8 cellular contexts compared by ENCODE assay signal in genomic region chr5:17228833-17229291, GRCh38. TPM values are rescaled to one million over a fixed set of nuclear protein-coding genes. Genes with fewer than 3 reads are reported as not detected.
DNase-seq lines count a peak whose midpoint lies in the region; ATAC-seq, FAIRE-seq and TF ChIP-seq lines count a peak whose summit lies in the region.

No MANE protein-coding gene starts in this region.

- POLR2A ChIA-PET in HepG2 (lab: Yijun Ruan, JAX), result no interaction called here

- ATAC-seq in GM21529 (IDR thresholded peaks at IDR 0.05; ENCODE audit: unreplicated experiment) (peak; percentile 60), HepG2 (no peak)

- peak; percentile 64 for DNase-seq in HPDE6-E6E7 (ENCODE audit: extremely low spot score)
- DNase-seq in fibroblast of villous mesenchyme (ENCODE audit: low read depth), result peak; percentile 57
- no peak for DNase-seq in HepG2 (ENCODE audit: low spot score)
- DNase-seq in posterior cingulate gyrus, result no peak
- DNase-seq in amniotic stem cell (lab: John Stamatoyannopoulos, UW), result no peak
- DNase-seq in C1 segment of cervical spinal cord (lab: John Stamatoyannopoulos, UW), result no peak

- TF ChIP-seq EP300 in HepG2 (IDR thresholded peaks at IDR 0.05; ENCODE audit: low read depth in 2 of 2, low read length in 2 of 2) (no peak), HepG2 (CRISPR knock-in tag; IDR thresholded peaks at IDR 0.05; ENCODE audit: borderline replicate concordance) (no peak)

- no peaks in the 10 kb centered on the region for H4K20me1 ChIP-seq in HepG2 (ENCODE audit: insufficient read depth, low read length)

- no peak overlapping the region for H3K27ac ChIP-seq in HepG2 (ENCODE audit: extremely low read length, insufficient read depth, low read length)

- H3K4me3 ChIP-seq in GM08714 (ENCODE audit: low read length), result peak overlapping the region; percentile 26; the same call in 1 of the 2 replicates
- H3K4me3 ChIP-seq in fibroblast of villous mesenchyme (ENCODE audit: low read depth, low read length), result no peak overlapping the region
- H3K4me3 ChIP-seq in HepG2 (replicated peaks in 1 of 3; ENCODE audit: insufficient read depth in 1 of 3, low read depth in 2 of 3, low read length in 3 of 3), result no peak overlapping the region

- TF ChIP-seq POLR2A in HepG2 (IDR thresholded peaks at IDR 0.05; ENCODE audit: insufficient read depth in 1 of 2, low read depth in 2 of 2, low read length in 2 of 2), result no peak

- H3K36me3 ChIP-seq in HepG2 (replicated peaks in 1 of 2; ENCODE audit: control insufficient read depth in 1 of 2, insufficient read depth in 2 of 2, low read length in 2 of 2), result no peaks in the 10 kb centered on the region

- 0% methylated on average over 2 of the region's 2 CpGs for WGBS in HepG2 (ENCODE audit: low lambda C conversion rate)

- H2AFZ ChIP-seq in HepG2 (ENCODE audit: low read length), result no peak overlapping the region

- no peaks in the 10 kb centered on the region for H3K4me1 ChIP-seq in HepG2 (ENCODE audit: insufficient read depth, low read length)

- FAIRE-seq in HepG2 (lab: Jason Lieb, UNC), result no peak

- TF ChIP-seq CTCF in fibroblast of villous mesenchyme (IDR thresholded peaks at IDR 0.05; ENCODE audit: insufficient read depth, low read depth, low read length), result no peak
- TF ChIP-seq CTCF in HepG2 (CRISPR knock-in tag; IDR thresholded peaks at IDR 0.05), result no peak

- no peaks in the 10 kb centered on the region for H3K79me2 ChIP-seq in HepG2 (ENCODE audit: insufficient read depth, low read length)

- CTCF ChIA-PET in HepG2 (lab: Yijun Ruan, JAX; ENCODE audit: low intra/inter-chr PET ratio, low total read pairs), result no interaction called here

- in situ Hi-C loops in HepG2 (cut with HindIII; ENCODE audit: extremely low pct_ligation_motif_present, low pct_unique_long_range_greater_than_20kb), result no loop called here

- intact Hi-C loops in HepG2 (cut with micrococcal nuclease; ENCODE audit: unreplicated experiment) (no loop called here), posterior cingulate gyrus (cut with DNase I) (loop anchor here (10.0 kb wide), 1 partner anchor 176 kb away; no protein-coding TSS in a partner anchor)

- peaks cover 0 to 3% of the 10 kb centered on the region in 2 experiments; a peak in 1 of 5 replicates for H3K27me3 ChIP-seq in HepG2 (ENCODE audit: control insufficient read depth in 1 of 2, insufficient read depth in 2 of 2, low read length in 2 of 2)

- TF ChIP-seq RAD21 in HepG2 (CRISPR knock-in tag; IDR thresholded peaks at IDR 0.05), result no peak

- H3K9me3 ChIP-seq in HepG2 (ENCODE audit: low read length), result no peaks in the 10 kb centered on the region

- H3K9ac ChIP-seq in HepG2 (ENCODE audit: insufficient read depth, low read depth, low read length), result no peak overlapping the region

- BruUV-seq in HepG2 (replicated peaks; lab: Mats Ljungman, UMichigan), result no TSS peak

- H3K4me2 ChIP-seq in HepG2 (ENCODE audit: low read depth, low read length), result no peak overlapping the region

TF ChIP-seq in HepG2, 621 proteins besides CTCF, POLR2A, EP300 and RAD21:
- no peak for TF ChIP-seq SIN3B (IDR thresholded peaks at IDR 0.05; ENCODE audit: low read length)
- TF ChIP-seq TBX2 (CRISPR knock-in tag; IDR thresholded peaks at IDR 0.05; ENCODE audit: borderline replicate concordance), result no peak
- TF ChIP-seq SMAD9 (CRISPR knock-in tag; IDR thresholded peaks at IDR 0.05), result no peak
- TF ChIP-seq MIXL1 (CRISPR knock-in tag; IDR thresholded peaks at IDR 0.05), result no peak
- TF ChIP-seq MED13 (CRISPR knock-in tag; IDR thresholded peaks at IDR 0.05), result no peak
- TF ChIP-seq FOXC1 (CRISPR knock-in tag; IDR thresholded peaks at IDR 0.05; ENCODE audit: borderline replicate concordance), result no peak
- no peak for TF ChIP-seq TBP (CRISPR knock-in tag; IDR thresholded peaks at IDR 0.05)
- no peak for TF ChIP-seq ARID4A (CRISPR knock-in tag; IDR thresholded peaks at IDR 0.05; ENCODE audit: borderline replicate concordance)
- no peak for TF ChIP-seq HIC2 (CRISPR knock-in tag; IDR thresholded peaks at IDR 0.05; ENCODE audit: low read depth)
- TF ChIP-seq MIER3 (CRISPR knock-in tag; IDR thresholded peaks at IDR 0.05; ENCODE audit: borderline replicate concordance), result no peak
- TF ChIP-seq ZNF777 (CRISPR knock-in tag; IDR thresholded peaks at IDR 0.05), result no peak
TF ChIP-seq in HepG2: peak in this region for 0.

RNA-seq across cellular contexts. Expression of gene BASP1, which starts 11.4 kb away (rescaled TPM):
- total RNA-seq in fibroblast of villous mesenchyme (126 and 127 TPM in 2 replicates), HepG2 (2016; rRNA removed; fragmentation: Illumina TruSeq; extraction: Trizol) (not detected in 2 replicates)
- not detected in 2 replicates for total RNA-seq in HepG2 (2016; cell fraction: cytosol; rRNA removed; fragmentation: Illumina TruSeq; extraction: Trizol; ENCODE audit: low read depth)
- not detected in 2 replicates for total RNA-seq in HepG2 (2016; cell fraction: insoluble cytoplasmic fraction; rRNA removed; fragmentation: Illumina TruSeq; extraction: Trizol)
- total RNA-seq in HepG2 (2016; cell fraction: membrane; rRNA removed; fragmentation: Illumina TruSeq; extraction: Trizol), result not detected in 2 replicates
- not detected in 2 replicates for total RNA-seq in HepG2 (2016; cell fraction: nucleus; rRNA removed; fragmentation: Illumina TruSeq; extraction: Trizol)
- 0.04 TPM in 1 of 2 replicates, not detected in the other for polyA plus RNA-seq in HepG2 (2011; rRNA removed)
- polyA plus RNA-seq in HepG2 (2011; cell fraction: cytosol; rRNA removed), result 0.04 and 0.05 TPM in 2 replicates
- not detected in 2 replicates for polyA plus RNA-seq in HepG2 (2011; cell fraction: nucleus; rRNA removed)
- polyA plus RNA-seq in HepG2 (2012), result not detected in 2 replicates
- polyA plus RNA-seq in HepG2 (2016; cell fraction: cytosol; fragmentation: Illumina TruSeq; extraction: Trizol; ENCODE audit: low read depth), result not detected in 2 replicates
- not detected in 2 replicates for polyA plus RNA-seq in HepG2 (2016; cell fraction: insoluble cytoplasmic fraction; fragmentation: Illumina TruSeq; extraction: Trizol; ENCODE audit: low read depth)
- polyA plus RNA-seq in HepG2 (2016; cell fraction: membrane; fragmentation: Illumina TruSeq; extraction: Trizol; ENCODE audit: low read depth), result not detected in 2 replicates
- polyA plus RNA-seq in HepG2 (2016; cell fraction: nucleus; fragmentation: Illumina TruSeq; extraction: Trizol; ENCODE audit: insufficient read depth, low read depth), result not detected in 2 replicates
- polyA minus RNA-seq in HepG2 (2011; rRNA and poly(A)+ RNA removed; ENCODE audit: low replicate concordance), result 101 TPM in 1 of 2 replicates, not detected in the other
- polyA minus RNA-seq in HepG2 (2011; cell fraction: cytosol; rRNA and poly(A)+ RNA removed), result 1.3 and 3.1 TPM in 2 replicates
- 1.1 and 1.8 TPM in 2 replicates for polyA minus RNA-seq in HepG2 (2011; cell fraction: nucleus; rRNA and poly(A)+ RNA removed)

Comparison
In these comparisons a context has a peak if more than half of its experiments do, and no peak if none do; other contexts are left out.
1. DNase-seq: peak in HPDE6-E6E7 (single experiment) and fibroblast of villous mesenchyme (single experiment); none in HepG2 (single experiment), posterior cingulate gyrus (0 of 10), amniotic stem cell (single experiment) and C1 segment of cervical spinal cord (0 of 14).
2. RNA of gene BASP1, which starts 11.4 kb away (total RNA-seq): 126 to 127 TPM in fibroblast of villous mesenchyme; not detected in HepG2; every median in the first group is over 100 times any median in the second.